ENCODE assay signal across 1 cellular context in genomic region chr4:72567821-72568620, GRCh38.
TF ChIP-seq lines count a peak whose summit lies in the region.

No MANE protein-coding gene starts in this region.

TF ChIP-seq in A549, 52 proteins besides CTCF, POLR2A, EP300 and RAD21 (continued from another document):
- TF ChIP-seq REST (IDR thresholded peaks at IDR 0.05) (no peak), BHLHE40 (IDR thresholded peaks at IDR 0.05; ENCODE audit: low read depth, low read length) (no peak), FOSL2 (IDR thresholded peaks at IDR 0.05) (no peak), FOSL2 (CRISPR knock-in tag; IDR thresholded peaks at IDR 0.05) (no peak), FOSB (CRISPR knock-in tag; IDR thresholded peaks at IDR 0.05) (no peak)
